Comparison of ENCODE assay signal across 26 cellular contexts in the genomic region with DNA sequence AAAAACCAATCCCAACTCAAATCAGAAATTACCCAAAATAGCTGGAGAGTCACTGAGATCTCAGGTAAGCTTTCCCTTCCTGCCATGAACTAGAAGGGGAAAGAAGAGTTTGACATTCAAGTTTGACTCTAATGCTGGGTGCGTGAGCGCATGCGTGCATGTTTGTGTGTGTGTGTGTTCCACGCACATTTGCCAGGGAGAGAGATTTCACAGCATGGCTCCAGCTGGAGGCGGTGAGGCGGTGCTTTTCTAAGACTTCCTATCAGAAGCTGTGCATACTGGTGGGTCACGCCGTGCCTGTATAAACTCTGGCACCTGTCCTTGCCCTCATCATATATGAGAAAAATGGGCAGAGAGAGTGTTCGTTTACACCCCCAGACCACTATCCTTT. TPM values are rescaled to one million over a fixed set of nuclear protein-coding genes. Genes with fewer than 3 reads are reported as not detected.
DNase-seq lines count a peak whose midpoint lies in the region; ATAC-seq and TF ChIP-seq lines count a peak whose summit lies in the region.
"Had no signal": no experiment of that assay in that cellular context is flagged by ENCODE, and none has a peak within 500 bp of the region (broad histone marks: within the 10 kb centered on the region; RNA-seq: fewer than 3 reads in every experiment).

No MANE protein-coding gene starts in this region.

- no peak for TF ChIP-seq POLR2A in heart left ventricle (IDR thresholded peaks at IDR 0.05)

- H3K27ac Mint-ChIP-seq in activated T-helper 17 cell treated with anti-CD3 and anti-CD28 coated beads, Interleukin-2, amount 50 U/mL, for 72 hours = no peak overlapping the region
- H3K27ac Mint-ChIP-seq: activated CD4-positive, alpha-beta memory T cell treated with anti-CD3 and anti-CD28 coated beads for 36 hours; stimulated activated memory B cell treated with anti-CD40 and anti-IgM and Interleukin-4, amounts not matched to agents 10 μg/mL and 1 μg/mL and 100 μg/mL, for 72 hours had no signal

- H3K36me3 Mint-ChIP-seq in activated T-helper 17 cell treated with anti-CD3 and anti-CD28 coated beads, Interleukin-2, amount 50 U/mL, for 72 hours (ENCODE audit: low read depth) = no peaks in the 10 kb centered on the region
- H3K36me3 Mint-ChIP-seq: activated CD4-positive, alpha-beta memory T cell treated with anti-CD3 and anti-CD28 coated beads for 36 hours; stimulated activated memory B cell treated with anti-CD40 and anti-IgM and Interleukin-4, amounts not matched to agents 10 μg/mL and 1 μg/mL and 100 μg/mL, for 72 hours had no signal

- peaks cover 4% of the 10 kb centered on the region for H3K4me1 Mint-ChIP-seq in activated T-helper 17 cell treated with anti-CD3 and anti-CD28 coated beads, Interleukin-2, amount 50 U/mL, for 72 hours

- H3K27ac ChIP-seq in heart left ventricle = no peak overlapping the region
- H3K27ac ChIP-seq: RWPE1, skin epidermis had no signal

- peak; percentile 33 for DNase-seq in NCI-H82 (lab: John Stamatoyannopoulos, UW)
- no peak for DNase-seq in NCI-H82 treated with DMSO at 0.1 percent for 48 hours (lab: John Stamatoyannopoulos, UW; ENCODE audit: unreplicated experiment)
- DNase-seq in inferior parietal cortex (ENCODE audit: extremely low spot score) = peak; percentile 58
- DNase-seq in NCI-H69 (lab: John Stamatoyannopoulos, UW) = no peak
- DNase-seq in activated CD8-positive, alpha-beta memory T cell treated with anti-CD3 and anti-CD28 coated beads for 24 hours = no peak
- no peak for DNase-seq in heart left ventricle
- DNase-seq in GDM1 (lab: John Stamatoyannopoulos, UW) = no peak
- DNase-seq: 8988T; activated CD4-positive, alpha-beta memory T cell treated with anti-CD3 and anti-CD28 coated beads for 36 hours; activated CD4-positive, CD25-positive, alpha-beta regulatory T cell; activated gamma-delta T cell treated with Interleukin-2 at 50 U/mL for 16 hours; Calu3; foreskin fibroblast; IMR-90; mucosa of descending colon; NCI-H146; NCI-H2171; SK-N-SH; stimulated activated CD4-positive, alpha-beta T cell treated with anti-CD3 and anti-CD28 coated beads, Interleukin-2, amount 100 ng/mL, for 24 hours; T-helper 9 cell had no signal

- H3K4me1 ChIP-seq in heart left ventricle = peaks cover 0 to 15% (median 4%) of the 10 kb centered on the region in 12 donors

- no peaks in the 10 kb centered on the region for H3K9me3 Mint-ChIP-seq in activated T-helper 17 cell treated with anti-CD3 and anti-CD28 coated beads, Interleukin-2, amount 50 U/mL, for 72 hours
- H3K9me3 Mint-ChIP-seq: activated CD4-positive, alpha-beta memory T cell treated with anti-CD3 and anti-CD28 coated beads for 36 hours; stimulated activated memory B cell treated with anti-CD40 and anti-IgM and Interleukin-4, amounts not matched to agents 10 μg/mL and 1 μg/mL and 100 μg/mL, for 72 hours had no signal

- 93 to 97% (median 96%) methylated on average over 9 of the region's 9 CpGs for WGBS in heart left ventricle, 4 donors

- H3K27me3 Mint-ChIP-seq in activated T-helper 17 cell treated with anti-CD3 and anti-CD28 coated beads, Interleukin-2, amount 50 U/mL, for 72 hours = no peaks in the 10 kb centered on the region
- H3K27me3 Mint-ChIP-seq: activated CD4-positive, alpha-beta memory T cell treated with anti-CD3 and anti-CD28 coated beads for 36 hours; stimulated activated memory B cell treated with anti-CD40 and anti-IgM and Interleukin-4, amounts not matched to agents 10 μg/mL and 1 μg/mL and 100 μg/mL, for 72 hours had no signal

- H3K9me3 ChIP-seq in heart left ventricle = no peaks in the 10 kb centered on the region
- H3K9me3 ChIP-seq: mucosa of descending colon, SK-N-SH had no signal

- no peak overlapping the region for H3K4me3 ChIP-seq in heart left ventricle
- H3K4me3 ChIP-seq: mucosa of descending colon, skin epidermis had no signal

- ATAC-seq in activated T-helper 17 cell treated with anti-CD3 and anti-CD28 coated beads, Interleukin-2, amount 50 U/mL, for 72 hours (replicated peaks) = no peak
- ATAC-seq in heart left ventricle = no peak
- ATAC-seq: mucosa of descending colon; stimulated activated memory B cell treated with anti-CD40 and anti-IgM and Interleukin-4, amounts not matched to agents 10 μg/mL and 1 μg/mL and 100 μg/mL, for 72 hours had no signal

- intact Hi-C loops in heart left ventricle (cut with DNase I) = no loop called here

- no peak for TF ChIP-seq CTCF in heart left ventricle (IDR thresholded peaks at IDR 0.05)

- H3K27me3 ChIP-seq in heart left ventricle = peaks cover 0 to 13% (median 3%) of the 10 kb centered on the region in 9 donors

- H3K4me3 Mint-ChIP-seq in activated T-helper 17 cell treated with anti-CD3 and anti-CD28 coated beads, Interleukin-2, amount 50 U/mL, for 72 hours = peak overlapping the region; percentile 89
- H3K4me3 Mint-ChIP-seq: stimulated activated memory B cell treated with anti-CD40 and anti-IgM and Interleukin-4, amounts not matched to agents 10 μg/mL and 1 μg/mL and 100 μg/mL, for 72 hours had no signal

- no peaks in the 10 kb centered on the region for H3K36me3 ChIP-seq in heart left ventricle

RNA-seq across cellular contexts. Expression of a gene that starts 51.6 kb away (rescaled TPM):
- total RNA-seq in activated T-helper 17 cell treated with anti-CD3 and anti-CD28 coated beads, Interleukin-2, amount 50 U/mL, for 72 hours = under 1 TPM; 0.24 TPM
- total RNA-seq in heart left ventricle = 1 to 10 TPM in 1 of 9 donors, under 1 TPM in 4, not detected in 4; 0.07 to 1.0 (median 0.16) TPM
- polyA plus RNA-seq in heart left ventricle = under 1 TPM; 0.01 to 0.04 TPM
- total RNA-seq: Calu3, IMR-90, pulmonary artery endothelial cell had no signal
- polyA plus RNA-seq: keratinocyte, SK-N-SH had no signal

Comparison
In these comparisons a context has a peak if more than half of its experiments do, and no peak if none do; other contexts are left out.
1. DNase-seq: peak in NCI-H82 (single experiment) and inferior parietal cortex (single experiment); none in NCI-H82 treated with DMSO at 0.1 percent for 48 hours (single experiment), NCI-H69 (single experiment), activated CD8-positive, alpha-beta memory T cell treated with anti-CD3 and anti-CD28 coated beads for 24 hours (single experiment), heart left ventricle (0 of 5) and GDM1 (single experiment).